ENCODE assay signal across 1 cellular context in the genomic region with DNA sequence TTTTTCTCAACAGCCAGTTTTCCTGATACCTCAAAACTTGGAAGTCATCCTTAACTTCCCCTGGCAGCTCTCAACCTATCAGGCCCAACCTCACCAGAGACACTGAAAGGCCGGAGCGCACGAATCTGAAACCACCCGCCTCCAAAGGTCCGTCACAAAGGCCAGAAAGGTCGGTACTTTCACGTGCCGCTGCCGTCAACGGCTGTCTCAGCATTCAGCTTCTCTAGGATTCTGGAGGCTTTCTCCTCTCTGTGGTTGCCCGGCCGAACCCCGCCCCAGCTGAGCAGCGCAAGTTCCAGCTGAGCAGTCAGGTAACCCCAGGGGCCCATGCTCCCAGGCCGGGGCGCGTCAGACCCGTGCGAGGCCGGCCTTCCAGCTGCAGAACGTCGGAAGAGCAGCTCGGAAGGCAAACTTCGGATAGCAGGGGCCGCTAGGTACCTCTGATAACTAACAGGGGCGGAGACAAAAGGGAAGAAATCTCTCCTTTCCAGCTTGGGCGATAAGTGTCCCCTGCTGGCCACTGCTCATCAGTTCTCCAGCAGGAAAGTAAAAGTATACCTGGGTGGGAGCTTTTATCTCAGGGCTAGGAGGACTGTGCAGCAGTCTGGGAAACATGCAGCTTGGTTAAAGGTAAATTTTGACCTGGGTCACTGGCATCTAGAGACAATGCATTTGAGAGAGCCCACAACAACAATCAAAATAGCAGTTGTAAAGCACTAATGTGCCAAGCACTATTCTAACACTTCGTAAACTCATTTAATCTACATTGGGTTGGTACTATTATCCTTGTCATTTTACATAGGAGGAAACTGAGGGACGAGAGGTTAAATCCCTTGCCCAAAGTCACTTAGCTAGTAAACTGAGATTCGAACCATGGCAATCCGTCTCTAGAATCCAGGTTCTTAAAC.
TF ChIP-seq lines count a peak whose summit lies in the region.

No MANE protein-coding gene starts in this region.

TF ChIP-seq in HepG2, 621 proteins besides CTCF, POLR2A, EP300 and RAD21 (continued from another document and continues in another):
- TF ChIP-seq, protein P1, sequence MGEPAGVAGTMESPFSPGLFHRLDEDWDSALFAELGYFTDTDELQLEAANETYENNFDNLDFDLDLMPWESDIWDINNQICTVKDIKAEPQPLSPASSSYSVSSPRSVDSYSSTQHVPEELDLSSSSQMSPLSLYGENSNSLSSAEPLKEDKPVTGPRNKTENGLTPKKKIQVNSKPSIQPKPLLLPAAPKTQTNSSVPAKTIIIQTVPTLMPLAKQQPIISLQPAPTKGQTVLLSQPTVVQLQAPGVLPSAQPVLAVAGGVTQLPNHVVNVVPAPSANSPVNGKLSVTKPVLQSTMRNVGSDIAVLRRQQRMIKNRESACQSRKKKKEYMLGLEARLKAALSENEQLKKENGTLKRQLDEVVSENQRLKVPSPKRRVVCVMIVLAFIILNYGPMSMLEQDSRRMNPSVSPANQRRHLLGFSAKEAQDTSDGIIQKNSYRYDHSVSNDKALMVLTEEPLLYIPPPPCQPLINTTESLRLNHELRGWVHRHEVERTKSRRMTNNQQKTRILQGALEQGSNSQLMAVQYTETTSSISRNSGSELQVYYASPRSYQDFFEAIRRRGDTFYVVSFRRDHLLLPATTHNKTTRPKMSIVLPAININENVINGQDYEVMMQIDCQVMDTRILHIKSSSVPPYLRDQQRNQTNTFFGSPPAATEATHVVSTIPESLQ (CRISPR knock-in tag; conservative IDR thresholded peaks at IDR 0.05), result peak; percentile 71; the same call in 1 of the 2 replicates
- TF ChIP-seq TRIM24 (CRISPR knock-in tag; IDR thresholded peaks at IDR 0.05) (no peak), ZNF296 (CRISPR knock-in tag; conservative IDR thresholded peaks at IDR 0.05) (no peak), ZFP36L1 (CRISPR knock-in tag; IDR thresholded peaks at IDR 0.05) (peak; percentile 97), ZMYM3 (CRISPR knock-in tag; IDR thresholded peaks at IDR 0.05) (peak; percentile 63; the same call in 1 of the 2 replicates), MXI1 (IDR thresholded peaks at IDR 0.05; ENCODE audit: borderline replicate concordance, low read depth, low read length) (peak; percentile 92; the same call in 2 of the 3 replicates), NFE2L1 (CRISPR knock-in tag; IDR thresholded peaks at IDR 0.05; ENCODE audit: borderline replicate concordance) (peak; percentile 32; the same call in 1 of the 2 replicates), ZFAT (CRISPR knock-in tag; conservative IDR thresholded peaks at IDR 0.05) (no peak), STAG1 (CRISPR knock-in tag; IDR thresholded peaks at IDR 0.05) (peak; percentile 71), ISL2 (CRISPR knock-in tag; IDR thresholded peaks at IDR 0.05) (peak; percentile 53; the same call in 1 of the 2 replicates), KAT7 (CRISPR knock-in tag; IDR thresholded peaks at IDR 0.05; ENCODE audit: borderline replicate concordance) (peak; percentile 73; the same call in 1 of the 2 replicates), ZNF331 (CRISPR knock-in tag; IDR thresholded peaks at IDR 0.05) (peak; percentile 83), NAIF1 (CRISPR knock-in tag; IDR thresholded peaks at IDR 0.05; ENCODE audit: borderline replicate concordance) (no peak), ZSCAN20 (CRISPR knock-in tag; IDR thresholded peaks at IDR 0.05; ENCODE audit: borderline replicate concordance) (peak; percentile 31; the same call in 1 of the 2 replicates), ELF1 (CRISPR knock-in tag; IDR thresholded peaks at IDR 0.05) (peak; percentile 72; the same call in 1 of the 2 replicates), PCBP1 (IDR thresholded peaks at IDR 0.05; ENCODE audit: borderline replicate concordance, low read depth, low read length) (no peak), ZNF17 (CRISPR knock-in tag; IDR thresholded peaks at IDR 0.05) (no peak), CREB1 (IDR thresholded peaks at IDR 0.05) (peak; percentile 84), CREB1 (CRISPR knock-in tag; IDR thresholded peaks at IDR 0.05) (peak; percentile 84), ZC3H13 (CRISPR knock-in tag; IDR thresholded peaks at IDR 0.05) (no peak), MTF1 (CRISPR knock-in tag; IDR thresholded peaks at IDR 0.05) (no peak), SMYD3 (CRISPR knock-in tag; IDR thresholded peaks at IDR 0.05) (peak; percentile 79; the same call in 1 of the 2 replicates), ZKSCAN8 (CRISPR knock-in tag; IDR thresholded peaks at IDR 0.05; ENCODE audit: borderline replicate concordance) (0 out of 2 replicates have a peak, but pooled peaks have one; percentile 75), ZNF143 (CRISPR knock-in tag; IDR thresholded peaks at IDR 0.05) (no peak), FOXA3 (CRISPR knock-in tag; IDR thresholded peaks at IDR 0.05) (peak; percentile 57), ZNF564 (CRISPR knock-in tag; IDR thresholded peaks at IDR 0.05) (peak; percentile 62; the same call in 1 of the 2 replicates), POLR2AphosphoS2 (IDR thresholded peaks at IDR 0.05; ENCODE audit: low read depth, low read length) (no peak), BORCS8-MEF2B (CRISPR knock-in tag; IDR thresholded peaks at IDR 0.05) (peak; percentile 96), MED8 (CRISPR knock-in tag; IDR thresholded peaks at IDR 0.05; ENCODE audit: insufficient replicate concordance) (peak; percentile 62), RXRB (CRISPR knock-in tag; IDR thresholded peaks at IDR 0.05; ENCODE audit: borderline replicate concordance) (peak; percentile 81; the same call in 1 of the 2 replicates), ZNF317 (CRISPR knock-in tag; IDR thresholded peaks at IDR 0.05) (peak; percentile 70; the same call in 1 of the 2 replicates), MATR3 (CRISPR knock-in tag; IDR thresholded peaks at IDR 0.05) (no peak), SALL2 (CRISPR knock-in tag; IDR thresholded peaks at IDR 0.05) (peak; percentile 38; the same call in 1 of the 2 replicates), ZNF329 (CRISPR knock-in tag; IDR thresholded peaks at IDR 0.05; ENCODE audit: low read depth) (0 out of 2 replicates have a peak, but pooled peaks have one; percentile 30), SOX6 (IDR thresholded peaks at IDR 0.05) (no peak), SOX6 (CRISPR knock-in tag; IDR thresholded peaks at IDR 0.05) (peak; percentile 91), NBN (conservative IDR thresholded peaks at IDR 0.05) (no peak), ZFP62 (CRISPR knock-in tag; IDR thresholded peaks at IDR 0.05) (no peak), ZNF883 (CRISPR knock-in tag; IDR thresholded peaks at IDR 0.05; ENCODE audit: not compliant biosample characterization) (peak; percentile 95)
- TF ChIP-seq, protein P2, sequence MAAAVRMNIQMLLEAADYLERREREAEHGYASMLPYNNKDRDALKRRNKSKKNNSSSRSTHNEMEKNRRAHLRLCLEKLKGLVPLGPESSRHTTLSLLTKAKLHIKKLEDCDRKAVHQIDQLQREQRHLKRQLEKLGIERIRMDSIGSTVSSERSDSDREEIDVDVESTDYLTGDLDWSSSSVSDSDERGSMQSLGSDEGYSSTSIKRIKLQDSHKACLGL (CRISPR knock-in tag; IDR thresholded peaks at IDR 0.05), result peak; percentile 90
- TF ChIP-seq, protein P3, sequence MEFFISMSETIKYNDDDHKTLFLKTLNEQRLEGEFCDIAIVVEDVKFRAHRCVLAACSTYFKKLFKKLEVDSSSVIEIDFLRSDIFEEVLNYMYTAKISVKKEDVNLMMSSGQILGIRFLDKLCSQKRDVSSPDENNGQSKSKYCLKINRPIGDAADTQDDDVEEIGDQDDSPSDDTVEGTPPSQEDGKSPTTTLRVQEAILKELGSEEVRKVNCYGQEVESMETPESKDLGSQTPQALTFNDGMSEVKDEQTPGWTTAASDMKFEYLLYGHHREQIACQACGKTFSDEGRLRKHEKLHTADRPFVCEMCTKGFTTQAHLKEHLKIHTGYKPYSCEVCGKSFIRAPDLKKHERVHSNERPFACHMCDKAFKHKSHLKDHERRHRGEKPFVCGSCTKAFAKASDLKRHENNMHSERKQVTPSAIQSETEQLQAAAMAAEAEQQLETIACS (CRISPR knock-in tag; IDR thresholded peaks at IDR 0.05), result no peak
- TF ChIP-seq, protein P4, sequence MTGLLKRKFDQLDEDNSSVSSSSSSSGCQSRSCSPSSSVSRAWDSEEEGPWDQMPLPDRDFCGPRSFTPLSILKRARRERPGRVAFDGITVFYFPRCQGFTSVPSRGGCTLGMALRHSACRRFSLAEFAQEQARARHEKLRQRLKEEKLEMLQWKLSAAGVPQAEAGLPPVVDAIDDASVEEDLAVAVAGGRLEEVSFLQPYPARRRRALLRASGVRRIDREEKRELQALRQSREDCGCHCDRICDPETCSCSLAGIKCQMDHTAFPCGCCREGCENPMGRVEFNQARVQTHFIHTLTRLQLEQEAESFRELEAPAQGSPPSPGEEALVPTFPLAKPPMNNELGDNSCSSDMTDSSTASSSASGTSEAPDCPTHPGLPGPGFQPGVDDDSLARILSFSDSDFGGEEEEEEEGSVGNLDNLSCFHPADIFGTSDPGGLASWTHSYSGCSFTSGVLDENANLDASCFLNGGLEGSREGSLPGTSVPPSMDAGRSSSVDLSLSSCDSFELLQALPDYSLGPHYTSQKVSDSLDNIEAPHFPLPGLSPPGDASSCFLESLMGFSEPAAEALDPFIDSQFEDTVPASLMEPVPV (CRISPR knock-in tag; IDR thresholded peaks at IDR 0.05), result peak; percentile 88; the same call in 1 of the 2 replicates
- TF ChIP-seq, protein P5, sequence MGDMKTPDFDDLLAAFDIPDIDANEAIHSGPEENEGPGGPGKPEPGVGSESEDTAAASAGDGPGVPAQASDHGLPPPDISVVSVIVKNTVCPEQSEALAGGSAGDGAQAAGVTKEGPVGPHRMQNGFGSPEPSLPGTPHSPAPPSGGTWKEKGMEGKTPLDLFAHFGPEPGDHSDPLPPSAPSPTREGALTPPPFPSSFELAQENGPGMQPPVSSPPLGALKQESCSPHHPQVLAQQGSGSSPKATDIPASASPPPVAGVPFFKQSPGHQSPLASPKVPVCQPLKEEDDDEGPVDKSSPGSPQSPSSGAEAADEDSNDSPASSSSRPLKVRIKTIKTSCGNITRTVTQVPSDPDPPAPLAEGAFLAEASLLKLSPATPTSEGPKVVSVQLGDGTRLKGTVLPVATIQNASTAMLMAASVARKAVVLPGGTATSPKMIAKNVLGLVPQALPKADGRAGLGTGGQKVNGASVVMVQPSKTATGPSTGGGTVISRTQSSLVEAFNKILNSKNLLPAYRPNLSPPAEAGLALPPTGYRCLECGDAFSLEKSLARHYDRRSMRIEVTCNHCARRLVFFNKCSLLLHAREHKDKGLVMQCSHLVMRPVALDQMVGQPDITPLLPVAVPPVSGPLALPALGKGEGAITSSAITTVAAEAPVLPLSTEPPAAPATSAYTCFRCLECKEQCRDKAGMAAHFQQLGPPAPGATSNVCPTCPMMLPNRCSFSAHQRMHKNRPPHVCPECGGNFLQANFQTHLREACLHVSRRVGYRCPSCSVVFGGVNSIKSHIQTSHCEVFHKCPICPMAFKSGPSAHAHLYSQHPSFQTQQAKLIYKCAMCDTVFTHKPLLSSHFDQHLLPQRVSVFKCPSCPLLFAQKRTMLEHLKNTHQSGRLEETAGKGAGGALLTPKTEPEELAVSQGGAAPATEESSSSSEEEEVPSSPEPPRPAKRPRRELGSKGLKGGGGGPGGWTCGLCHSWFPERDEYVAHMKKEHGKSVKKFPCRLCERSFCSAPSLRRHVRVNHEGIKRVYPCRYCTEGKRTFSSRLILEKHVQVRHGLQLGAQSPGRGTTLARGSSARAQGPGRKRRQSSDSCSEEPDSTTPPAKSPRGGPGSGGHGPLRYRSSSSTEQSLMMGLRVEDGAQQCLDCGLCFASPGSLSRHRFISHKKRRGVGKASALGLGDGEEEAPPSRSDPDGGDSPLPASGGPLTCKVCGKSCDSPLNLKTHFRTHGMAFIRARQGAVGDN (CRISPR knock-in tag; IDR thresholded peaks at IDR 0.05), result peak; percentile 98
- TF ChIP-seq, protein P6, sequence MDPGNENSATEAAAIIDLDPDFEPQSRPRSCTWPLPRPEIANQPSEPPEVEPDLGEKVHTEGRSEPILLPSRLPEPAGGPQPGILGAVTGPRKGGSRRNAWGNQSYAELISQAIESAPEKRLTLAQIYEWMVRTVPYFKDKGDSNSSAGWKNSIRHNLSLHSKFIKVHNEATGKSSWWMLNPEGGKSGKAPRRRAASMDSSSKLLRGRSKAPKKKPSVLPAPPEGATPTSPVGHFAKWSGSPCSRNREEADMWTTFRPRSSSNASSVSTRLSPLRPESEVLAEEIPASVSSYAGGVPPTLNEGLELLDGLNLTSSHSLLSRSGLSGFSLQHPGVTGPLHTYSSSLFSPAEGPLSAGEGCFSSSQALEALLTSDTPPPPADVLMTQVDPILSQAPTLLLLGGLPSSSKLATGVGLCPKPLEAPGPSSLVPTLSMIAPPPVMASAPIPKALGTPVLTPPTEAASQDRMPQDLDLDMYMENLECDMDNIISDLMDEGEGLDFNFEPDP (CRISPR knock-in tag; conservative IDR thresholded peaks at IDR 0.05), result no peak
- TF ChIP-seq, protein P7, sequence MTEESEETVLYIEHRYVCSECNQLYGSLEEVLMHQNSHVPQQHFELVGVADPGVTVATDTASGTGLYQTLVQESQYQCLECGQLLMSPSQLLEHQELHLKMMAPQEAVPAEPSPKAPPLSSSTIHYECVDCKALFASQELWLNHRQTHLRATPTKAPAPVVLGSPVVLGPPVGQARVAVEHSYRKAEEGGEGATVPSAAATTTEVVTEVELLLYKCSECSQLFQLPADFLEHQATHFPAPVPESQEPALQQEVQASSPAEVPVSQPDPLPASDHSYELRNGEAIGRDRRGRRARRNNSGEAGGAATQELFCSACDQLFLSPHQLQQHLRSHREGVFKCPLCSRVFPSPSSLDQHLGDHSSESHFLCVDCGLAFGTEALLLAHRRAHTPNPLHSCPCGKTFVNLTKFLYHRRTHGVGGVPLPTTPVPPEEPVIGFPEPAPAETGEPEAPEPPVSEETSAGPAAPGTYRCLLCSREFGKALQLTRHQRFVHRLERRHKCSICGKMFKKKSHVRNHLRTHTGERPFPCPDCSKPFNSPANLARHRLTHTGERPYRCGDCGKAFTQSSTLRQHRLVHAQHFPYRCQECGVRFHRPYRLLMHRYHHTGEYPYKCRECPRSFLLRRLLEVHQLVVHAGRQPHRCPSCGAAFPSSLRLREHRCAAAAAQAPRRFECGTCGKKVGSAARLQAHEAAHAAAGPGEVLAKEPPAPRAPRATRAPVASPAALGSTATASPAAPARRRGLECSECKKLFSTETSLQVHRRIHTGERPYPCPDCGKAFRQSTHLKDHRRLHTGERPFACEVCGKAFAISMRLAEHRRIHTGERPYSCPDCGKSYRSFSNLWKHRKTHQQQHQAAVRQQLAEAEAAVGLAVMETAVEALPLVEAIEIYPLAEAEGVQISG (CRISPR knock-in tag; IDR thresholded peaks at IDR 0.05), result peak; percentile 100
- TF ChIP-seq, protein P8, sequence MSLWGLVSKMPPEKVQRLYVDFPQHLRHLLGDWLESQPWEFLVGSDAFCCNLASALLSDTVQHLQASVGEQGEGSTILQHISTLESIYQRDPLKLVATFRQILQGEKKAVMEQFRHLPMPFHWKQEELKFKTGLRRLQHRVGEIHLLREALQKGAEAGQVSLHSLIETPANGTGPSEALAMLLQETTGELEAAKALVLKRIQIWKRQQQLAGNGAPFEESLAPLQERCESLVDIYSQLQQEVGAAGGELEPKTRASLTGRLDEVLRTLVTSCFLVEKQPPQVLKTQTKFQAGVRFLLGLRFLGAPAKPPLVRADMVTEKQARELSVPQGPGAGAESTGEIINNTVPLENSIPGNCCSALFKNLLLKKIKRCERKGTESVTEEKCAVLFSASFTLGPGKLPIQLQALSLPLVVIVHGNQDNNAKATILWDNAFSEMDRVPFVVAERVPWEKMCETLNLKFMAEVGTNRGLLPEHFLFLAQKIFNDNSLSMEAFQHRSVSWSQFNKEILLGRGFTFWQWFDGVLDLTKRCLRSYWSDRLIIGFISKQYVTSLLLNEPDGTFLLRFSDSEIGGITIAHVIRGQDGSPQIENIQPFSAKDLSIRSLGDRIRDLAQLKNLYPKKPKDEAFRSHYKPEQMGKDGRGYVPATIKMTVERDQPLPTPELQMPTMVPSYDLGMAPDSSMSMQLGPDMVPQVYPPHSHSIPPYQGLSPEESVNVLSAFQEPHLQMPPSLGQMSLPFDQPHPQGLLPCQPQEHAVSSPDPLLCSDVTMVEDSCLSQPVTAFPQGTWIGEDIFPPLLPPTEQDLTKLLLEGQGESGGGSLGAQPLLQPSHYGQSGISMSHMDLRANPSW (CRISPR knock-in tag; IDR thresholded peaks at IDR 0.05; ENCODE audit: borderline replicate concordance), result peak; percentile 96; the same call in 1 of the 2 replicates
